36 cellular contexts compared by ENCODE assay signal in genomic region chr4:44663539-44664263, GRCh38. TPM values are rescaled to one million over a fixed set of nuclear protein-coding genes. Genes with fewer than 3 reads are reported as not detected.
"Had no signal": no experiment of that assay in that cellular context is flagged by ENCODE, and none has a peak within 500 bp of the region (broad histone marks: within the 10 kb centered on the region; RNA-seq: fewer than 3 reads in every experiment).

No MANE protein-coding gene starts in this region.

- H2AFZ ChIP-seq: PC-9 had no signal

- H3K27ac Mint-ChIP-seq: activated CD4-positive, alpha-beta T cell treated with anti-CD3 and anti-CD28 coated beads, Interleukin-2, amount 10 ng/mL, durations not matched to agents 24 days and 14 days; activated CD8-positive, alpha-beta T cell treated with anti-CD3 and anti-CD28 coated beads for 36 hours; activated naive CD8-positive, alpha-beta T cell treated with anti-CD3 and anti-CD28 coated beads for 36 hours; activated T-cell treated with anti-CD3 and anti-CD28 coated beads, Interleukin-2, amount 50 U/mL, for 72 hours; activated T-helper 17 cell treated with anti-CD3 and anti-CD28 coated beads, Interleukin-2, amount 50 U/mL, for 72 hours had no signal

- ATAC-seq: activated CD8-positive, alpha-beta T cell treated with anti-CD3 and anti-CD28 coated beads for 36 hours; activated T-cell treated with anti-CD3 and anti-CD28 coated beads, Interleukin-2, amount 50 U/mL, for 72 hours; activated T-helper 17 cell treated with anti-CD3 and anti-CD28 coated beads, Interleukin-2, amount 50 U/mL, for 72 hours had no signal

- H3K4me3 ChIP-seq: PC-9 had no signal

- H3K4me1 Mint-ChIP-seq: activated CD4-positive, alpha-beta T cell treated with anti-CD3 and anti-CD28 coated beads, Interleukin-2, amount 10 ng/mL, durations not matched to agents 24 days and 14 days; activated naive CD8-positive, alpha-beta T cell treated with anti-CD3 and anti-CD28 coated beads for 36 hours; activated T-helper 17 cell treated with anti-CD3 and anti-CD28 coated beads, Interleukin-2, amount 50 U/mL, for 72 hours had no signal

- H3K27me3 ChIP-seq: brain microvascular endothelial cell had no signal

- H3K27ac ChIP-seq: brain microvascular endothelial cell, KMS-11, PC-9, RWPE1, VCaP had no signal

- H3K4me2 ChIP-seq: KMS-11, PC-9 had no signal

- H3K9ac ChIP-seq: KMS-11 had no signal

- H3K36me3 Mint-ChIP-seq: activated naive CD8-positive, alpha-beta T cell treated with anti-CD3 and anti-CD28 coated beads for 36 hours had no signal

- DNase-seq: activated CD4-positive, alpha-beta T cell treated with anti-CD3 and anti-CD28 coated beads, Interleukin-2, amount 10 ng/mL, durations not matched to agents 24 days and 14 days; activated CD4-positive, alpha-beta T cell treated with anti-CD3 and anti-CD28 coated beads, Interleukin-2, amount 50 U/mL, for 4 hours; activated CD8-positive, alpha-beta T cell treated with anti-CD3 and anti-CD28 coated beads for 36 hours; activated effector memory CD4-positive, alpha-beta T cell treated with anti-CD3 and anti-CD28 coated beads, Interleukin-2, amount 50 U/mL, for 16 hours; activated naive CD4-positive, alpha-beta T cell; activated naive CD4-positive, alpha-beta T cell treated with anti-CD3 and anti-CD28 coated beads, Interleukin-2, amount 50 U/mL, for 16 hours; activated naive CD8-positive, alpha-beta T cell treated with anti-CD3 and anti-CD28 coated beads for 36 hours; activated T-cell treated with anti-CD3 and anti-CD28 coated beads, Interleukin-2, amount 50 U/mL, for 1 hour; activated T-cell treated with anti-CD3 and anti-CD28 coated beads, Interleukin-2, amount 50 U/mL, for 72 hours; amniotic stem cell; aorta; brain microvascular endothelial cell; MM.1S; MV-4-11; NCI-H1092; NCI-H1436 treated with DMSO at 0.1 percent for 48 hours; NCI-H1694 treated with DMSO at 0.1 percent for 48 hours; NCI-H2029; NCI-H2171; NCI-H510A; NCI-H526; NCI-H748 treated with DMSO at 0.1 percent for 48 hours; NK-92 treated with Interleukin-12 subunit alpha and Interleukin-12 subunit beta, amount 100 ng/mL, for 24 hours; PC-9; Right ventricle myocardium superior; SW 1271; T-helper 1 cell; T-helper 2 cell; T-helper 9 cell had no signal

- FAIRE-seq: RCC 7860 had no signal

- H3K36me3 ChIP-seq: brain microvascular endothelial cell had no signal

- H3K9me3 Mint-ChIP-seq: activated CD4-positive, alpha-beta T cell treated with anti-CD3 and anti-CD28 coated beads, Interleukin-2, amount 10 ng/mL, durations not matched to agents 24 days and 14 days; activated CD8-positive, alpha-beta T cell treated with anti-CD3 and anti-CD28 coated beads for 36 hours; activated naive CD8-positive, alpha-beta T cell treated with anti-CD3 and anti-CD28 coated beads for 36 hours; activated T-cell treated with anti-CD3 and anti-CD28 coated beads, Interleukin-2, amount 50 U/mL, for 72 hours; activated T-helper 17 cell treated with anti-CD3 and anti-CD28 coated beads, Interleukin-2, amount 50 U/mL, for 72 hours had no signal

- H3K4me3 Mint-ChIP-seq: activated CD4-positive, alpha-beta T cell treated with anti-CD3 and anti-CD28 coated beads, Interleukin-2, amount 10 ng/mL, durations not matched to agents 24 days and 14 days; activated CD8-positive, alpha-beta T cell treated with anti-CD3 and anti-CD28 coated beads for 36 hours; activated naive CD8-positive, alpha-beta T cell treated with anti-CD3 and anti-CD28 coated beads for 36 hours; activated T-cell treated with anti-CD3 and anti-CD28 coated beads, Interleukin-2, amount 50 U/mL, for 72 hours; activated T-helper 17 cell treated with anti-CD3 and anti-CD28 coated beads, Interleukin-2, amount 50 U/mL, for 72 hours had no signal

RNA-seq across cellular contexts. Expression of gene YIPF7, which starts 12.3 kb away (rescaled TPM):
- total RNA-seq: activated CD4-positive, alpha-beta T cell treated with anti-CD3 and anti-CD28 coated beads, Interleukin-2, amount 10 ng/mL, durations not matched to agents 24 days and 14 days; activated CD8-positive, alpha-beta memory T cell treated with anti-CD3 and anti-CD28 coated beads for 36 hours; activated CD8-positive, alpha-beta T cell treated with anti-CD3 and anti-CD28 coated beads for 36 hours; activated naive CD8-positive, alpha-beta T cell treated with anti-CD3 and anti-CD28 coated beads for 36 hours; activated T-cell treated with anti-CD3 and anti-CD28 coated beads, Interleukin-2, amount 50 U/mL, for 72 hours; aorta; LHCN-M2; PC-9 had no signal
- polyA plus RNA-seq: aorta had no signal
